Comparison of ENCODE assay signal across 13 cellular contexts in genomic region chr6:32181890-32182529, GRCh38. TPM values are rescaled to one million over a fixed set of nuclear protein-coding genes. Genes with fewer than 3 reads are reported as not detected.
DNase-seq lines count a peak whose midpoint lies in the region; ATAC-seq, FAIRE-seq and TF ChIP-seq lines count a peak whose summit lies in the region.
"Had no signal": no experiment of that assay in that cellular context is flagged by ENCODE, and none has a peak within 500 bp of the region (broad histone marks: within the 10 kb centered on the region; RNA-seq: fewer than 3 reads in every experiment).

No MANE protein-coding gene starts in this region.

- no peak for DNase-seq in activated CD4-positive, alpha-beta memory T cell treated with anti-CD3 and anti-CD28 coated beads for 36 hours
- DNase-seq in activated CD4-positive, alpha-beta memory T cell treated with anti-CD3 and anti-CD28 coated beads, Interleukin-2, amount 10 ng/mL, durations not matched to agents 7 days and 5 days, result no peak
- DNase-seq in K562 (ENCODE audit: extremely low read depth in 1 of 4, low spot score in 3 of 4) (peak in 3 of 4 experiments; percentile 57 to 69 (median 64)), gastrocnemius medialis (no peak), anterior cingulate cortex (lab: John Stamatoyannopoulos, UW) (no peak)
- DNase-seq: amygdala, kidney glomerular epithelial cell, NCI-H2227 treated with DMSO at 0.1 percent for 48 hours had no signal

- in situ Hi-C loops in K562 (cut with MboI), result no loop called here
- in situ Hi-C loops in gastrocnemius medialis (cut with MboI; ENCODE audit: low sequenced_read_pairs in 4 of 4), result loop anchor here in 3 of 4 donors (25.0 kb wide), 6 partner anchors 220 to 1570 kb away; partner anchors contain the start of genes BRD2 (in 3 of the 3), HLA-DMA (in 3 of the 3), APOM (in 2 of the 3) and BAG6 (in 2 of the 3)

- peaks cover 7% of the 10 kb centered on the region for H3K9me1 ChIP-seq in K562 (ENCODE audit: control insufficient read depth, insufficient read depth, low read length)

- H3K4me3 ChIP-seq in K562 (no peak overlapping the region), gastrocnemius medialis (no peak overlapping the region)
- H3K4me3 ChIP-seq: HAP-1, skin epidermis had no signal

- H2AFZ ChIP-seq in K562 (ENCODE audit: low read depth, low read length), result no peak overlapping the region

- H3K27me3 ChIP-seq in K562 (ENCODE audit: control insufficient read depth in 2 of 2, insufficient read depth in 2 of 2, low read length in 2 of 2) (no peaks in the 10 kb centered on the region), gastrocnemius medialis (no peaks in the 10 kb centered on the region)

- TF ChIP-seq POLR2A in K562 (conservative IDR thresholded peaks at IDR 0.05), result no peak
- no peak for TF ChIP-seq POLR2A in gastrocnemius medialis (IDR thresholded peaks at IDR 0.05)

- peak overlapping the region; percentile 56; the same call in 2 of the 3 replicates for H3K27ac ChIP-seq in K562 (ENCODE audit: extremely low read depth, low read depth, low read length)
- H3K27ac ChIP-seq in gastrocnemius medialis, result peak overlapping the region; percentile 62 to 99 (median 83)

- intact Hi-C loops in activated CD4-positive, alpha-beta memory T cell treated with anti-CD3 and anti-CD28 coated beads for 36 hours (cut with micrococcal nuclease), result no loop called here
- intact Hi-C loops in K562 (cut with micrococcal nuclease), result no loop called here
- intact Hi-C loops in gastrocnemius medialis (cut with DNase I; ENCODE audit: low total_unique reads), result no loop called here

- TF ChIP-seq CTCF in K562 (IDR thresholded peaks at IDR 0.05 in 2 of 3, conservative IDR thresholded peaks at IDR 0.05 in 1 of 3; ENCODE audit: insufficient read depth in 2 of 3, low read depth in 1 of 3, low read length in 3 of 3) (peak in 1 of 3 experiments; percentile 32; a peak in 3 of 6 replicates), gastrocnemius medialis (IDR thresholded peaks at IDR 0.05 in 4 of 5, conservative IDR thresholded peaks at IDR 0.05 in 1 of 5) (no peak)

- peaks cover 48% of the 10 kb centered on the region for H3K79me2 ChIP-seq in K562 (ENCODE audit: control insufficient read depth, insufficient read depth, low read length)

- H3K4me3 Mint-ChIP-seq in activated CD4-positive, alpha-beta memory T cell treated with anti-CD3 and anti-CD28 coated beads for 36 hours, result no peak overlapping the region
- H3K4me3 Mint-ChIP-seq in activated CD4-positive, alpha-beta memory T cell treated with anti-CD3 and anti-CD28 coated beads, Interleukin-2, amount 10 ng/mL, durations not matched to agents 7 days and 5 days, result no peak overlapping the region

- no peak for TF ChIP-seq EP300 in K562 (IDR thresholded peaks at IDR 0.05; ENCODE audit: low read length)

- H3K4me1 ChIP-seq in K562 (replicated peaks in 1 of 2; ENCODE audit: control insufficient read depth in 2 of 2, insufficient read depth in 2 of 2, low read length in 2 of 2), result peaks cover 50 to 53% of the 10 kb centered on the region in 2 experiments
- H3K4me1 ChIP-seq in gastrocnemius medialis, result peaks cover 33 to 54% of the 10 kb centered on the region in 2 donors

- H3K9ac ChIP-seq in K562 (ENCODE audit: insufficient read depth in 1 of 2, low read depth in 2 of 2, low read length in 2 of 2), result peak overlapping the region; percentile 22 to 82

- peaks cover 42% of the 10 kb centered on the region for H3K36me3 Mint-ChIP-seq in activated CD4-positive, alpha-beta memory T cell treated with anti-CD3 and anti-CD28 coated beads for 36 hours
- peaks cover 60% of the 10 kb centered on the region for H3K36me3 Mint-ChIP-seq in activated CD4-positive, alpha-beta memory T cell treated with anti-CD3 and anti-CD28 coated beads, Interleukin-2, amount 10 ng/mL, durations not matched to agents 7 days and 5 days (ENCODE audit: low read depth)

- H3K27ac Mint-ChIP-seq in activated CD4-positive, alpha-beta memory T cell treated with anti-CD3 and anti-CD28 coated beads for 36 hours, result peak overlapping the region; percentile 67
- no peak overlapping the region for H3K27ac Mint-ChIP-seq in activated CD4-positive, alpha-beta memory T cell treated with anti-CD3 and anti-CD28 coated beads, Interleukin-2, amount 10 ng/mL, durations not matched to agents 7 days and 5 days

- H3K9me3 Mint-ChIP-seq in activated CD4-positive, alpha-beta memory T cell treated with anti-CD3 and anti-CD28 coated beads for 36 hours, result no peaks in the 10 kb centered on the region
- H3K9me3 Mint-ChIP-seq in activated CD4-positive, alpha-beta memory T cell treated with anti-CD3 and anti-CD28 coated beads, Interleukin-2, amount 10 ng/mL, durations not matched to agents 7 days and 5 days, result no peaks in the 10 kb centered on the region

- H3K9me3 ChIP-seq in K562 (replicated peaks; ENCODE audit: control insufficient read depth, insufficient read depth, low read depth, low read length) (no peaks in the 10 kb centered on the region), gastrocnemius medialis (no peaks in the 10 kb centered on the region)
- H3K9me3 ChIP-seq: HAP-1 had no signal

- H3K36me3 ChIP-seq in K562 (ENCODE audit: control insufficient read depth, insufficient read depth, low read length), result peaks cover 64% of the 10 kb centered on the region; the same call in 2 of the 3 replicates
- H3K36me3 ChIP-seq in gastrocnemius medialis, result peaks cover 0 to 22% of the 10 kb centered on the region in 2 donors

- H3K4me1 Mint-ChIP-seq in activated CD4-positive, alpha-beta memory T cell treated with anti-CD3 and anti-CD28 coated beads for 36 hours (ENCODE audit: low read depth), result peaks cover 62% of the 10 kb centered on the region
- peaks cover 48% of the 10 kb centered on the region for H3K4me1 Mint-ChIP-seq in activated CD4-positive, alpha-beta memory T cell treated with anti-CD3 and anti-CD28 coated beads, Interleukin-2, amount 10 ng/mL, durations not matched to agents 7 days and 5 days

- no TSS peak for BruUV-seq in K562 (replicated peaks; lab: Mats Ljungman, UMichigan)

- POLR2A ChIA-PET in activated CD4-positive, alpha-beta memory T cell treated with anti-CD3 and anti-CD28 coated beads for 36 hours (lab: Charles Lee), result no interaction called here
- POLR2A ChIA-PET in activated CD4-positive, alpha-beta memory T cell treated with anti-CD3 and anti-CD28 coated beads, Interleukin-2, amount 10 ng/mL, durations not matched to agents 7 days and 5 days (lab: Charles Lee), result interaction anchor here (8.0 kb wide), 1 partner anchor 9 kb away, joined by 155 read pairs; the partner anchor contains the start of genes GPSM3 and PBX2
- POLR2A ChIA-PET in K562 (lab: Yijun Ruan, JAX), result interaction anchor here (0.6 to 1.9 kb wide), 8 partner anchors 8 to 61 kb away, joined by 3 to 20 read pairs (median 4); partner anchors contain the start of genes ATF6B, FKBPL and PBX2

- peak overlapping the region; percentile 13 for H3K4me2 ChIP-seq in K562 (ENCODE audit: insufficient read depth, low read length)

- no peaks in the 10 kb centered on the region for H4K20me1 ChIP-seq in K562 (replicated peaks; ENCODE audit: control insufficient read depth, insufficient read depth, low read length)

- ATAC-seq in K562 (no peak), gastrocnemius medialis (no peak), GM21367 (IDR thresholded peaks at IDR 0.05; ENCODE audit: unreplicated experiment) (no peak)

- 29% methylated on average over 10 of the region's 10 CpGs for WGBS in K562 (ENCODE audit: insufficient coverage, low coverage, missing lambda C conversion rate)

- TF ChIP-seq RAD21 in K562 (CRISPR knock-in tag; conservative IDR thresholded peaks at IDR 0.05 in 1 of 2, IDR thresholded peaks at IDR 0.05 in 1 of 2), result peak; percentile 47 to 56

- FAIRE-seq in K562 (lab: Jason Lieb, UNC), result no peak
- FAIRE-seq: D721Med, GM19239 had no signal

- CTCF ChIA-PET in activated CD4-positive, alpha-beta memory T cell treated with anti-CD3 and anti-CD28 coated beads for 36 hours (lab: Charles Lee), result interaction anchor here (1.2 kb wide), 1 partner anchor 53 kb away, joined by 3 read pairs; no protein-coding TSS in a partner anchor
- CTCF ChIA-PET in activated CD4-positive, alpha-beta memory T cell treated with anti-CD3 and anti-CD28 coated beads, Interleukin-2, amount 10 ng/mL, durations not matched to agents 7 days and 5 days (lab: Charles Lee), result interaction anchor here (1.2 kb wide), 1 partner anchor 13 kb away, joined by 4 read pairs; no protein-coding TSS in a partner anchor
- CTCF ChIA-PET in K562 (lab: Yijun Ruan, JAX; ENCODE audit: low intra/inter-chr PET ratio), result interaction anchor here (1.3 kb wide), 1 partner anchor 63 kb away, joined by 5 read pairs; no protein-coding TSS in a partner anchor

- no peaks in the 10 kb centered on the region for H3K27me3 Mint-ChIP-seq in activated CD4-positive, alpha-beta memory T cell treated with anti-CD3 and anti-CD28 coated beads for 36 hours
- no peaks in the 10 kb centered on the region for H3K27me3 Mint-ChIP-seq in activated CD4-positive, alpha-beta memory T cell treated with anti-CD3 and anti-CD28 coated beads, Interleukin-2, amount 10 ng/mL, durations not matched to agents 7 days and 5 days

RNA-seq across cellular contexts. Expression of gene AGER, which starts 2.0 kb away (rescaled TPM):
- 10 to 100 TPM; 16.5 to 23.5 TPM for total RNA-seq in activated CD4-positive, alpha-beta memory T cell treated with anti-CD3 and anti-CD28 coated beads for 36 hours
- total RNA-seq in activated CD4-positive, alpha-beta memory T cell treated with anti-CD3 and anti-CD28 coated beads, Interleukin-2, amount 10 ng/mL, durations not matched to agents 7 days and 5 days, result 10 to 100 TPM; 27.6 to 29.4 TPM
- total RNA-seq in K562 (2011; cell fraction: chromatin; rRNA removed; ENCODE audit: low replicate concordance), result 28.3 and 66.0 TPM in 2 replicates
- 35.5 and 36.5 TPM in 2 replicates for total RNA-seq in K562 (2011; cell fraction: nucleolus; rRNA removed)
- 27.8 and 29.8 TPM in 2 replicates for total RNA-seq in K562 (2011; cell fraction: nucleoplasm; rRNA removed)
- total RNA-seq in K562 (2014; rRNA removed) (5.3 and 6.2 TPM in 2 replicates), K562 (2014; rRNA removed; fragmentation: Illumina TruSeq; extraction: Trizol) (2.0 and 2.2 TPM in 2 replicates), K562 (2015; rRNA removed; fragmentation: Illumina TruSeq; extraction: Trizol) (3.0 and 3.6 TPM in 2 replicates), K562 (2021) (7.8 and 11.5 TPM in 2 replicates), gastrocnemius medialis (1 to 10 TPM in 1 of 4 donors, not detected in 3; 1.9 TPM)
- polyA plus RNA-seq in K562 (2011; rRNA removed) (4.1 and 7.9 TPM in 2 replicates), K562 (2014; fragmentation: Illumina TruSeq; extraction: Trizol) (5.8 and 8.2 TPM in 2 replicates), K562 (2014; fragmentation: Nextera tagmentation; extraction: Ambion mirVana) (1 to 10 TPM; 1.2 to 1.8 TPM), K562 (2014; rRNA removed) (10.9 and 11.1 TPM in 2 replicates)
- 2.4 and 3.1 TPM in 2 replicates for polyA plus RNA-seq in K562 (2011; cell fraction: cytosol; rRNA removed)
- polyA plus RNA-seq in K562 (2011; cell fraction: nucleus; rRNA removed), result 75.1 and 86.2 TPM in 2 replicates
- 11.6 and 18.0 TPM in 2 replicates for polyA plus RNA-seq in K562 (2012)
- 0.78 and 0.81 TPM in 2 replicates for polyA minus RNA-seq in K562 (2011; rRNA and poly(A)+ RNA removed)
- polyA minus RNA-seq in K562 (2011; cell fraction: cytosol; rRNA and poly(A)+ RNA removed), result not detected in 2 replicates
- polyA minus RNA-seq in K562 (2011; cell fraction: nucleus; rRNA and poly(A)+ RNA removed), result 5.3 and 7.3 TPM in 2 replicates

RNA-seq across cellular contexts. Expression of gene RNF5, which starts 3.8 kb away (rescaled TPM):
- total RNA-seq in activated CD4-positive, alpha-beta memory T cell treated with anti-CD3 and anti-CD28 coated beads for 36 hours, result 10 to 100 TPM; 60.8 to 63.8 TPM
- total RNA-seq in activated CD4-positive, alpha-beta memory T cell treated with anti-CD3 and anti-CD28 coated beads, Interleukin-2, amount 10 ng/mL, durations not matched to agents 7 days and 5 days, result 10 to 100 TPM; 44.0 to 45.4 TPM
- 19.1 and 20.3 TPM in 2 replicates for total RNA-seq in K562 (2011; cell fraction: chromatin; rRNA removed; ENCODE audit: low replicate concordance)
- 21.5 and 22.6 TPM in 2 replicates for total RNA-seq in K562 (2011; cell fraction: nucleolus; rRNA removed)
- total RNA-seq in K562 (2011; cell fraction: nucleoplasm; rRNA removed), result 36.4 and 49.9 TPM in 2 replicates
- total RNA-seq in K562 (2014; rRNA removed) (129 and 156 TPM in 2 replicates), K562 (2014; rRNA removed; fragmentation: Illumina TruSeq; extraction: Trizol) (123 and 128 TPM in 2 replicates), K562 (2015; rRNA removed; fragmentation: Illumina TruSeq; extraction: Trizol) (99.1 and 110 TPM in 2 replicates), K562 (2021) (149 and 154 TPM in 2 replicates), gastrocnemius medialis (10 to 100 TPM; 54.6 to 98.3 (median 78.1) TPM)
- polyA plus RNA-seq in K562 (2011; rRNA removed) (161 and 163 TPM in 2 replicates), K562 (2014; fragmentation: Illumina TruSeq; extraction: Trizol) (227 and 245 TPM in 2 replicates), K562 (2014; fragmentation: Nextera tagmentation; extraction: Ambion mirVana) (10 to 100 TPM; 62.2 to 95.5 TPM), K562 (2014; rRNA removed) (207 and 223 TPM in 2 replicates)
- polyA plus RNA-seq in K562 (2011; cell fraction: cytosol; rRNA removed), result 240 and 251 TPM in 2 replicates
- polyA plus RNA-seq in K562 (2011; cell fraction: nucleus; rRNA removed), result 54.9 and 71.1 TPM in 2 replicates
- 213 and 399 TPM in 2 replicates for polyA plus RNA-seq in K562 (2012)
- 48.7 TPM in 2 replicates for polyA minus RNA-seq in K562 (2011; rRNA and poly(A)+ RNA removed)
- polyA minus RNA-seq in K562 (2011; cell fraction: cytosol; rRNA and poly(A)+ RNA removed), result 29.3 and 40.5 TPM in 2 replicates
- polyA minus RNA-seq in K562 (2011; cell fraction: nucleus; rRNA and poly(A)+ RNA removed), result 9.3 and 18.2 TPM in 2 replicates

RNA-seq across cellular contexts. Expression of gene AGPAT1, which starts 6.1 kb away (rescaled TPM):
- 10 to 100 TPM; 34.0 to 34.8 TPM for total RNA-seq in activated CD4-positive, alpha-beta memory T cell treated with anti-CD3 and anti-CD28 coated beads for 36 hours
- 10 to 100 TPM; 42.7 to 43.1 TPM for total RNA-seq in activated CD4-positive, alpha-beta memory T cell treated with anti-CD3 and anti-CD28 coated beads, Interleukin-2, amount 10 ng/mL, durations not matched to agents 7 days and 5 days
- 57.1 and 153 TPM in 2 replicates for total RNA-seq in K562 (2011; cell fraction: chromatin; rRNA removed; ENCODE audit: low replicate concordance)
- total RNA-seq in K562 (2011; cell fraction: nucleolus; rRNA removed), result 190 and 234 TPM in 2 replicates
- 210 and 316 TPM in 2 replicates for total RNA-seq in K562 (2011; cell fraction: nucleoplasm; rRNA removed)
- total RNA-seq in K562 (2014; rRNA removed) (69.4 and 115 TPM in 2 replicates), K562 (2014; rRNA removed; fragmentation: Illumina TruSeq; extraction: Trizol) (45.4 and 51.9 TPM in 2 replicates), K562 (2015; rRNA removed; fragmentation: Illumina TruSeq; extraction: Trizol) (53.2 and 54.1 TPM in 2 replicates), K562 (2021) (107 and 109 TPM in 2 replicates), gastrocnemius medialis (10 to 100 TPM; 32.0 to 58.7 (median 42.0) TPM)
- polyA plus RNA-seq in K562 (2011; rRNA removed) (78.7 and 138 TPM in 2 replicates), K562 (2014; fragmentation: Illumina TruSeq; extraction: Trizol) (165 and 176 TPM in 2 replicates), K562 (2014; fragmentation: Nextera tagmentation; extraction: Ambion mirVana) (10 to 100 TPM; 37.9 to 43.6 TPM), K562 (2014; rRNA removed) (78.2 and 78.4 TPM in 2 replicates)
- polyA plus RNA-seq in K562 (2011; cell fraction: cytosol; rRNA removed), result 220 and 272 TPM in 2 replicates
- 108 and 142 TPM in 2 replicates for polyA plus RNA-seq in K562 (2011; cell fraction: nucleus; rRNA removed)
- 133 and 141 TPM in 2 replicates for polyA plus RNA-seq in K562 (2012)
- 92.5 and 120 TPM in 2 replicates for polyA minus RNA-seq in K562 (2011; rRNA and poly(A)+ RNA removed)
- 98.4 and 124 TPM in 2 replicates for polyA minus RNA-seq in K562 (2011; cell fraction: cytosol; rRNA and poly(A)+ RNA removed)
- 25.2 and 30.5 TPM in 2 replicates for polyA minus RNA-seq in K562 (2011; cell fraction: nucleus; rRNA and poly(A)+ RNA removed)

RNA-seq across cellular contexts. Expression of gene PBX2, which starts 8.0 kb away (rescaled TPM):
- 10 to 100 TPM; 63.4 to 65.9 TPM for total RNA-seq in activated CD4-positive, alpha-beta memory T cell treated with anti-CD3 and anti-CD28 coated beads for 36 hours
- total RNA-seq in activated CD4-positive, alpha-beta memory T cell treated with anti-CD3 and anti-CD28 coated beads, Interleukin-2, amount 10 ng/mL, durations not matched to agents 7 days and 5 days, result 10 to 100 TPM; 69.4 to 73.1 TPM
- total RNA-seq in K562 (2011; cell fraction: chromatin; rRNA removed; ENCODE audit: low replicate concordance), result 227 and 442 TPM in 2 replicates
- total RNA-seq in K562 (2011; cell fraction: nucleolus; rRNA removed), result 178 and 203 TPM in 2 replicates
- 185 and 217 TPM in 2 replicates for total RNA-seq in K562 (2011; cell fraction: nucleoplasm; rRNA removed)
- total RNA-seq in K562 (2014; rRNA removed) (55.6 and 63.8 TPM in 2 replicates), K562 (2014; rRNA removed; fragmentation: Illumina TruSeq; extraction: Trizol) (44.0 and 45.1 TPM in 2 replicates), K562 (2015; rRNA removed; fragmentation: Illumina TruSeq; extraction: Trizol) (60.0 and 62.5 TPM in 2 replicates), K562 (2021) (106 and 126 TPM in 2 replicates), gastrocnemius medialis (10 to 100 TPM; 24.3 to 37.6 (median 33.6) TPM)
- polyA plus RNA-seq in K562 (2011; rRNA removed) (123 and 127 TPM in 2 replicates), K562 (2014; fragmentation: Illumina TruSeq; extraction: Trizol) (108 and 119 TPM in 2 replicates), K562 (2014; fragmentation: Nextera tagmentation; extraction: Ambion mirVana) (1 to 10 TPM; 1.9 to 2.8 TPM), K562 (2014; rRNA removed) (117 and 134 TPM in 2 replicates)
- 105 and 142 TPM in 2 replicates for polyA plus RNA-seq in K562 (2011; cell fraction: cytosol; rRNA removed)
- polyA plus RNA-seq in K562 (2011; cell fraction: nucleus; rRNA removed), result 340 and 411 TPM in 2 replicates
- 110 and 127 TPM in 2 replicates for polyA plus RNA-seq in K562 (2012)
- 55.9 and 77.0 TPM in 2 replicates for polyA minus RNA-seq in K562 (2011; rRNA and poly(A)+ RNA removed)
- polyA minus RNA-seq in K562 (2011; cell fraction: cytosol; rRNA and poly(A)+ RNA removed), result 46.1 and 60.9 TPM in 2 replicates
- 68.7 and 70.2 TPM in 2 replicates for polyA minus RNA-seq in K562 (2011; cell fraction: nucleus; rRNA and poly(A)+ RNA removed)

RNA-seq across cellular contexts. Expression of gene GPSM3, which starts 10.4 kb away (rescaled TPM):
- 100 to 1,000 TPM; 117 to 118 TPM for total RNA-seq in activated CD4-positive, alpha-beta memory T cell treated with anti-CD3 and anti-CD28 coated beads for 36 hours
- 100 to 1,000 TPM; 287 to 289 TPM for total RNA-seq in activated CD4-positive, alpha-beta memory T cell treated with anti-CD3 and anti-CD28 coated beads, Interleukin-2, amount 10 ng/mL, durations not matched to agents 7 days and 5 days
- 11.8 and 26.5 TPM in 2 replicates for total RNA-seq in K562 (2011; cell fraction: chromatin; rRNA removed; ENCODE audit: low replicate concordance)
- 15.2 and 18.8 TPM in 2 replicates for total RNA-seq in K562 (2011; cell fraction: nucleolus; rRNA removed)
- total RNA-seq in K562 (2011; cell fraction: nucleoplasm; rRNA removed), result 22.7 and 30.8 TPM in 2 replicates
- 40.5 and 45.0 TPM in 2 replicates for total RNA-seq in K562 (2014; rRNA removed)
- 13.5 and 14.0 TPM in 2 replicates for total RNA-seq in K562 (2014; rRNA removed; fragmentation: Illumina TruSeq; extraction: Trizol)
- total RNA-seq in K562 (2015; rRNA removed; fragmentation: Illumina TruSeq; extraction: Trizol), result 22.3 and 22.4 TPM in 2 replicates
- total RNA-seq in K562 (2021), result 37.3 and 42.6 TPM in 2 replicates
- 24.4 and 51.8 TPM in 2 replicates for polyA plus RNA-seq in K562 (2011; rRNA removed)
- polyA plus RNA-seq in K562 (2011; cell fraction: cytosol; rRNA removed), result 44.6 and 52.4 TPM in 2 replicates
- 32.8 and 42.4 TPM in 2 replicates for polyA plus RNA-seq in K562 (2011; cell fraction: nucleus; rRNA removed)
- 34.2 and 146 TPM in 2 replicates for polyA plus RNA-seq in K562 (2012)
- polyA plus RNA-seq in K562 (2014; fragmentation: Illumina TruSeq; extraction: Trizol), result 39.6 and 46.5 TPM in 2 replicates
- 1 to 10 TPM; 5.3 to 5.7 TPM for polyA plus RNA-seq in K562 (2014; fragmentation: Nextera tagmentation; extraction: Ambion mirVana)
- 32.2 and 35.1 TPM in 2 replicates for polyA plus RNA-seq in K562 (2014; rRNA removed)
- polyA minus RNA-seq in K562 (2011; rRNA and poly(A)+ RNA removed), result 8.6 and 11.3 TPM in 2 replicates
- 17.9 and 19.4 TPM in 2 replicates for polyA minus RNA-seq in K562 (2011; cell fraction: cytosol; rRNA and poly(A)+ RNA removed)
- 4.0 and 7.3 TPM in 2 replicates for polyA minus RNA-seq in K562 (2011; cell fraction: nucleus; rRNA and poly(A)+ RNA removed)
- 1 to 10 TPM in 3 of 4 donors, not detected in 1; 2.2 to 2.9 (median 2.3) TPM for total RNA-seq in gastrocnemius medialis

Comparison
In these comparisons a context has a peak if more than half of its experiments do, and no peak if none do; other contexts are left out.
1. DNase-seq: peak in K562 (3 of 4); none in activated CD4-positive, alpha-beta memory T cell treated with anti-CD3 and anti-CD28 coated beads for 36 hours (single experiment), activated CD4-positive, alpha-beta memory T cell treated with anti-CD3 and anti-CD28 coated beads, Interleukin-2, amount 10 ng/mL, durations not matched to agents 7 days and 5 days (single experiment), gastrocnemius medialis (0 of 2) and anterior cingulate cortex (0 of 58).